20 cellular contexts compared by ENCODE assay signal in genomic region chr4:10694151-10694825, GRCh38. TPM values are rescaled to one million over a fixed set of nuclear protein-coding genes. Genes with fewer than 3 reads are reported as not detected.
DNase-seq lines count a peak whose midpoint lies in the region; ATAC-seq and TF ChIP-seq lines count a peak whose summit lies in the region.
"Had no signal": no experiment of that assay in that cellular context is flagged by ENCODE, and none has a peak within 500 bp of the region (broad histone marks: within the 10 kb centered on the region; RNA-seq: fewer than 3 reads in every experiment).

No MANE protein-coding gene starts in this region.

- H3K4me1 ChIP-seq in foreskin keratinocyte = no peaks in the 10 kb centered on the region

- no peak overlapping the region for H3K27ac ChIP-seq in foreskin keratinocyte

- TF ChIP-seq CTCF in foreskin keratinocyte (conservative IDR thresholded peaks at IDR 0.05) (no peak), GM20000 (IDR thresholded peaks at IDR 0.05; ENCODE audit: extremely low read depth, missing control alignments) (no peak)

- H3K27me3 ChIP-seq in foreskin keratinocyte = peaks cover 2% of the 10 kb centered on the region

- ATAC-seq in foreskin keratinocyte = peak; percentile 76
- no peak for ATAC-seq in HG03342 (IDR thresholded peaks at IDR 0.05; ENCODE audit: unreplicated experiment)
- ATAC-seq: activated CD8-positive, alpha-beta memory T cell treated with anti-CD3 and anti-CD28 coated beads, Interleukin-2, amount 10 ng/mL, durations not matched to agents 7 days and 5 days; CD8-positive, alpha-beta T cell; T-cell had no signal

- DNase-seq in DMS153 treated with DMSO at 0.1 percent for 48 hours (lab: John Stamatoyannopoulos, UW; ENCODE audit: unreplicated experiment) (peak; percentile 10), HPDE6-E6E7 (ENCODE audit: extremely low spot score) (peak; percentile 25), NCI-H748 treated with DMSO at 0.1 percent for 48 hours (lab: John Stamatoyannopoulos, UW) (peak; percentile 85), foreskin keratinocyte (peak; percentile 41 to 62), anterior cingulate cortex (lab: John Stamatoyannopoulos, UW) (no peak), GM20000 (ENCODE audit: low spot score) (no peak)
- DNase-seq: activated CD4-positive, alpha-beta T cell treated with anti-CD3 and anti-CD28 coated beads for 48 hours; activated CD8-positive, alpha-beta memory T cell treated with anti-CD3 and anti-CD28 coated beads, Interleukin-2, amount 10 ng/mL, durations not matched to agents 7 days and 5 days; activated naive CD8-positive, alpha-beta T cell treated with anti-CD3 and anti-CD28 coated beads for 36 hours; CD8-positive, alpha-beta T cell; DND-41; H9; immature natural killer cell; NCI-H1092; NCI-H446 treated with DMSO at 0.1 percent for 48 hours; Right ventricle myocardium superior; stimulated activated CD4-positive, alpha-beta T cell treated with anti-CD3 and anti-CD28 coated beads, Interleukin-4, amount 100 ng/mL, for 24 hours; T-cell had no signal

RNA-seq across cellular contexts. Expression of gene CLNK, which starts 9.7 kb away (rescaled TPM):
- total RNA-seq in foreskin keratinocyte = not detected in 2 replicates
- polyA plus RNA-seq in foreskin keratinocyte = not detected in 2 replicates
- total RNA-seq: CD8-positive, alpha-beta T cell; H9; LHCN-M2; Right ventricle myocardium superior had no signal

Comparison
In these comparisons a context has a peak if more than half of its experiments do, and no peak if none do; other contexts are left out.
1. DNase-seq: peak in DMS153 treated with DMSO at 0.1 percent for 48 hours (single experiment), HPDE6-E6E7 (single experiment), NCI-H748 treated with DMSO at 0.1 percent for 48 hours (single experiment) and foreskin keratinocyte (2 of 2); none in anterior cingulate cortex (0 of 58) and GM20000 (single experiment).